8 cellular contexts compared by ENCODE assay signal in the genomic region with DNA sequence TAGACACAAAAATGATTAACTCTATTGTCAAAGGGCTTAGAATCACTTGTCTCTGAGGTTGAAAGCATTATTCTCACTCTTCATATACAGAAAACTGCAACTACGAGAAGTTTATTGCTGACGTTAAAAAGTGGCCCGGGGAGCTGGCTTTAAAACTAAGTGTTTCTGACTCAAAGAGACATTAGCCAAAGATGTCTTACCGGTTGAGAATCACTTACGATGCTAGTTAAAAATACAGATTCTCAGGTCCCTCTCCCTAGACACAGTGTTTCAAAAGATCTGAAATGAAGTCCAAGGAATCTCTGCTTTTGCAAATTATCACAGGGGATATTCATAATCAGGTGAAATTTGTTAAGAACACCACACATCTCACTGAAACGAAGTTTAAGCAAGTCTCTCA. TPM values are rescaled to one million over a fixed set of nuclear protein-coding genes. Genes with fewer than 3 reads are reported as not detected.
A peak's percentile ranks its signal among the peaks of the same experiment; 100 is the strongest.
DNase-seq lines count a peak whose midpoint lies in the region; ATAC-seq and TF ChIP-seq lines count a peak whose summit lies in the region.

No MANE protein-coding gene starts in this region.

- intact Hi-C loops in CD4-positive, alpha-beta memory T cell (cut with micrococcal nuclease): no loop called here

- peaks cover 0 to 16% of the 10 kb centered on the region in 2 donors for H3K36me3 Mint-ChIP-seq in CD4-positive, alpha-beta memory T cell

- H3K9me2 ChIP-seq in neural cell (ENCODE audit: insufficient read depth, low read length): no peaks in the 10 kb centered on the region

- no peak overlapping the region for H2AFZ ChIP-seq in neural cell (ENCODE audit: low read depth, low read length)

- H3K4me1 ChIP-seq in CD4-positive, alpha-beta memory T cell (ENCODE audit: insufficient read depth, low read length): peaks cover 41% of the 10 kb centered on the region

- H3K27me3 ChIP-seq in CD4-positive, alpha-beta memory T cell (ENCODE audit: insufficient read depth, low read length): no peaks in the 10 kb centered on the region
- no peaks in the 10 kb centered on the region for H3K27me3 ChIP-seq in neural cell (ENCODE audit: insufficient read depth, low read depth, low read length)

- TF ChIP-seq CTCF in choroid plexus epithelial cell (conservative IDR thresholded peaks at IDR 0.05; ENCODE audit: low read depth, low read length): no peak
- TF ChIP-seq CTCF in neural cell (IDR thresholded peaks at IDR 0.05; ENCODE audit: poor library complexity, severe bottlenecking): no peak

- ATAC-seq in HG02642 (IDR thresholded peaks at IDR 0.05; ENCODE audit: poor library complexity, unreplicated experiment) (no peak), GM21360 (IDR thresholded peaks at IDR 0.05; ENCODE audit: unreplicated experiment) (no peak), GM21529 (IDR thresholded peaks at IDR 0.05; ENCODE audit: unreplicated experiment) (no peak)

- H3K4me3 ChIP-seq in CD4-positive, alpha-beta memory T cell (ENCODE audit: low read length in 2 of 2): peak overlapping the region; percentile 72 to 94
- H3K4me3 ChIP-seq in choroid plexus epithelial cell (ENCODE audit: low read depth, low read length): peak overlapping the region; percentile 81
- H3K4me3 ChIP-seq in neural cell (ENCODE audit: low read length): peak overlapping the region; percentile 85

- peak overlapping the region; percentile 90 to 95 (median 94) for H3K4me3 Mint-ChIP-seq in CD4-positive, alpha-beta memory T cell

- POLR2A ChIA-PET in CD4-positive, alpha-beta memory T cell (lab: Charles Lee; ENCODE audit: partially characterized antibody): interaction anchor here (0.8 to 4.7 kb wide), 3 partner anchors 8 to 46 kb away, joined by 3 to 60 read pairs (median 6); a partner anchor contains a TSS

- H3K27ac ChIP-seq in CD4-positive, alpha-beta memory T cell (ENCODE audit: low read depth, low read length): no peak overlapping the region
- H3K27ac ChIP-seq in neural cell (ENCODE audit: low read length): no peak overlapping the region

- H3K4me2 ChIP-seq in neural cell (ENCODE audit: low read length): peak overlapping the region; percentile 76

- H3K9ac ChIP-seq in neural cell (ENCODE audit: low read length): peak overlapping the region; percentile 79

- H3K79me2 ChIP-seq in neural cell (replicated peaks; ENCODE audit: insufficient read depth, low read length): peaks cover 39% of the 10 kb centered on the region

- H3K27me3 Mint-ChIP-seq in CD4-positive, alpha-beta memory T cell: peaks cover 0 to under 1% of the 10 kb centered on the region in 2 donors

- H3K27ac Mint-ChIP-seq in CD4-positive, alpha-beta memory T cell: peak overlapping the region in 6 of 7 donors; percentile 57 to 98 (median 89)

- TF ChIP-seq RAD21 in neural cell (conservative IDR thresholded peaks at IDR 0.05): no peak

- H3K9me3 Mint-ChIP-seq in CD4-positive, alpha-beta memory T cell: no peaks in the 10 kb centered on the region

- no peaks in the 10 kb centered on the region for H4K20me1 ChIP-seq in neural cell (ENCODE audit: insufficient read depth)

- no peaks in the 10 kb centered on the region for H3K9me3 ChIP-seq in CD4-positive, alpha-beta memory T cell (ENCODE audit: control insufficient read depth in 1 of 2, low read length in 2 of 2)
- H3K9me3 ChIP-seq in neural cell (ENCODE audit: low read length): no peaks in the 10 kb centered on the region

- peaks cover 35 to 54% (median 44%) of the 10 kb centered on the region in 4 donors for H3K4me1 Mint-ChIP-seq in CD4-positive, alpha-beta memory T cell

- no peak for TF ChIP-seq EP300 in neural cell (conservative IDR thresholded peaks at IDR 0.05; ENCODE audit: poor library complexity, severe bottlenecking)

- no peak for DNase-seq in CD4-positive, alpha-beta memory T cell
- peak; percentile 3 for DNase-seq in M059J (ENCODE audit: low read depth)
- DNase-seq in choroid plexus epithelial cell (ENCODE audit: low read depth): no peak
- no peak for DNase-seq in effector CD4-positive, alpha-beta T cell

- no peaks in the 10 kb centered on the region for H3F3A ChIP-seq in neural cell (ENCODE audit: insufficient read depth, low read length, poor library complexity, severe bottlenecking)

- H3K36me3 ChIP-seq in CD4-positive, alpha-beta memory T cell (ENCODE audit: insufficient read depth, low read length): no peaks in the 10 kb centered on the region
- H3K36me3 ChIP-seq in neural cell (ENCODE audit: insufficient read depth, low read length): no peaks in the 10 kb centered on the region

- CTCF ChIA-PET in CD4-positive, alpha-beta memory T cell (lab: Charles Lee; ENCODE audit: partially characterized antibody): interaction anchor here (1.6 kb wide), 1 partner anchor 46 kb away, joined by 4 read pairs; no protein-coding TSS in a partner anchor

TF ChIP-seq in neural cell, 6 proteins besides CTCF, POLR2A, EP300 and RAD21:
- TF ChIP-seq EZH2 (IDR thresholded peaks at IDR 0.05; ENCODE audit: borderline replicate concordance, insufficient read depth, low read length, poor library complexity, severe bottlenecking) (no peak), POLR2AphosphoS5 (IDR thresholded peaks at IDR 0.05) (no peak)

RNA-seq across cellular contexts. Expression of a gene that starts 1.2 kb away (rescaled TPM):
- total RNA-seq in CD4-positive, alpha-beta memory T cell: 10 to 100 TPM; 12.5 to 15.1 TPM
- polyA plus RNA-seq in CD4-positive, alpha-beta memory T cell: 10 to 100 TPM; 20.4 to 23.5 TPM
- total RNA-seq in M059J (2014; rRNA removed; shearing (Covaris generic)): 26.9 and 29.5 TPM in 2 replicates
- polyA plus RNA-seq in neural cell: 33.5 and 40.7 TPM in 2 replicates
- 36.0 and 38.5 TPM in 2 replicates for polyA minus RNA-seq in neural cell

RNA-seq across cellular contexts. Expression of a gene that starts 46.9 kb away (rescaled TPM):
- total RNA-seq in CD4-positive, alpha-beta memory T cell: 10 to 100 TPM; 20.5 to 24.2 TPM
- 10 to 100 TPM in 1 of 2 donors, 1 to 10 TPM in 1; 9.4 to 14.8 TPM for polyA plus RNA-seq in CD4-positive, alpha-beta memory T cell
- total RNA-seq in M059J (2014; rRNA removed; shearing (Covaris generic)): 9.3 and 14.4 TPM in 2 replicates
- 15.5 TPM in 2 replicates for polyA plus RNA-seq in neural cell
- 53.3 and 54.1 TPM in 2 replicates for polyA minus RNA-seq in neural cell
